11 cellular contexts compared by ENCODE assay signal in genomic region chr10:71981024-71981867, GRCh38. TPM values are rescaled to one million over a fixed set of nuclear protein-coding genes. Genes with fewer than 3 reads are reported as not detected.
A peak's percentile ranks its signal among the peaks of the same experiment; 100 is the strongest.
DNase-seq lines count a peak whose midpoint lies in the region; ATAC-seq, FAIRE-seq and TF ChIP-seq lines count a peak whose summit lies in the region.
"Had no signal": no experiment of that assay in that cellular context is flagged by ENCODE, and none has a peak within 500 bp of the region (broad histone marks: within the 10 kb centered on the region; RNA-seq: fewer than 3 reads in every experiment).

No MANE protein-coding gene starts in this region.

- H3K4me1 Mint-ChIP-seq in activated T-cell treated with anti-CD3 and anti-CD28 coated beads, Interleukin-2, amount 50 U/mL, for 4 hours (ENCODE audit: low read depth): peaks cover 9% of the 10 kb centered on the region

- no peak for TF ChIP-seq RAD21 in HepG2 (CRISPR knock-in tag; IDR thresholded peaks at IDR 0.05)

- CTCF ChIA-PET in HepG2 (lab: Yijun Ruan, JAX; ENCODE audit: low intra/inter-chr PET ratio, low total read pairs): interaction anchor here (0.8 kb wide), 1 partner anchor 67 kb away, joined by 3 read pairs; no protein-coding TSS in a partner anchor

- no TSS peak for BruUV-seq in HepG2 (replicated peaks; lab: Mats Ljungman, UMichigan)

- no peaks in the 10 kb centered on the region for H3K9me3 ChIP-seq in HepG2 (ENCODE audit: low read length)
- no peaks in the 10 kb centered on the region for H3K9me3 ChIP-seq in right lobe of liver
- no peaks in the 10 kb centered on the region for H3K9me3 ChIP-seq in neuron (ENCODE audit: low read length)
- H3K9me3 ChIP-seq: SJSA1 had no signal

- peak overlapping the region; percentile 66 for H3K4me2 ChIP-seq in HepG2 (ENCODE audit: low read depth, low read length)

- intact Hi-C loops in HepG2 (cut with micrococcal nuclease; ENCODE audit: unreplicated experiment) (loop anchor here (1.0 to 2.0 kb wide), 3 partner anchors 16 to 67 kb away; partner anchors contain the start of gene CHST3), right lobe of liver (cut with DNase I) (no loop called here)

- peaks cover 0 to 3% of the 10 kb centered on the region in 2 experiments; a peak in 2 of 5 replicates for H3K36me3 ChIP-seq in HepG2 (replicated peaks in 1 of 2; ENCODE audit: control insufficient read depth in 1 of 2, insufficient read depth in 2 of 2, low read length in 2 of 2)
- no peaks in the 10 kb centered on the region for H3K36me3 ChIP-seq in right lobe of liver
- H3K36me3 ChIP-seq in neuron (ENCODE audit: insufficient read depth, low read length): no peaks in the 10 kb centered on the region

- H3K36me3 Mint-ChIP-seq in activated T-cell treated with anti-CD3 and anti-CD28 coated beads, Interleukin-2, amount 50 U/mL, for 4 hours (ENCODE audit: insufficient read depth): no peaks in the 10 kb centered on the region

- H3K27ac ChIP-seq in HepG2 (ENCODE audit: extremely low read length, insufficient read depth, low read length): peak overlapping the region; percentile 73
- H3K27ac ChIP-seq in right lobe of liver: no peak overlapping the region
- no peak overlapping the region for H3K27ac ChIP-seq in foreskin keratinocyte
- H3K27ac ChIP-seq: SJSA1 had no signal

- DNase-seq in HepG2 (ENCODE audit: low spot score): peak; percentile 90
- no peak for DNase-seq in right lobe of liver
- no peak for DNase-seq in foreskin keratinocyte
- DNase-seq in activated T-cell treated with anti-CD3 and anti-CD28 coated beads, Interleukin-2, amount 50 U/mL, for 4 hours: no peak
- no peak for DNase-seq in OCI-M2 (lab: John Stamatoyannopoulos, UW; ENCODE audit: unreplicated experiment)
- DNase-seq: Kasumi-1 had no signal

- H3K9me3 Mint-ChIP-seq in activated T-cell treated with anti-CD3 and anti-CD28 coated beads, Interleukin-2, amount 50 U/mL, for 4 hours: no peaks in the 10 kb centered on the region

- H2AFZ ChIP-seq in HepG2 (ENCODE audit: low read length): no peak overlapping the region
- H2AFZ ChIP-seq in neuron (ENCODE audit: low read depth, low read length): peak overlapping the region; percentile 29

- H3K27me3 ChIP-seq in HepG2 (ENCODE audit: control insufficient read depth in 1 of 2, insufficient read depth in 2 of 2, low read length in 2 of 2) (no peaks in the 10 kb centered on the region), right lobe of liver (no peaks in the 10 kb centered on the region), foreskin keratinocyte (no peaks in the 10 kb centered on the region), neuron (ENCODE audit: insufficient read depth, low read length) (no peaks in the 10 kb centered on the region)
- H3K27me3 ChIP-seq: SJSA1 had no signal

- TF ChIP-seq CTCF in HepG2 (CRISPR knock-in tag; IDR thresholded peaks at IDR 0.05): 0 out of 2 replicates have a peak, but pooled peaks have one; percentile 15
- TF ChIP-seq CTCF in right lobe of liver (IDR thresholded peaks at IDR 0.05): no peak
- TF ChIP-seq CTCF in foreskin keratinocyte (conservative IDR thresholded peaks at IDR 0.05): no peak

- TF ChIP-seq EP300 in HepG2 (IDR thresholded peaks at IDR 0.05; ENCODE audit: low read depth in 2 of 2, low read length in 2 of 2) (peak in 1 of 2 experiments; percentile 61; a peak in 2 of 4 replicates), HepG2 (CRISPR knock-in tag; IDR thresholded peaks at IDR 0.05; ENCODE audit: borderline replicate concordance) (no peak; the same call in 1 of the 2 replicates)

- H3K27me3 Mint-ChIP-seq in activated T-cell treated with anti-CD3 and anti-CD28 coated beads, Interleukin-2, amount 50 U/mL, for 4 hours (ENCODE audit: low read depth): peaks cover 2% of the 10 kb centered on the region

- 43% methylated on average over 10 of the region's 14 CpGs for WGBS in HepG2 (ENCODE audit: low lambda C conversion rate)
- WGBS in right lobe of liver (ENCODE audit: insufficient coverage, low coverage, low lambda C conversion rate, missing lambda C conversion rate): 73% methylated on average over 4 of the region's 14 CpGs

- TF ChIP-seq POLR2A in HepG2 (IDR thresholded peaks at IDR 0.05; ENCODE audit: insufficient read depth in 1 of 2, low read depth in 2 of 2, low read length in 2 of 2): no peak
- no peak for TF ChIP-seq POLR2A in right lobe of liver (IDR thresholded peaks at IDR 0.05)

- no peaks in the 10 kb centered on the region for H4K20me1 ChIP-seq in HepG2 (ENCODE audit: insufficient read depth, low read length)

- peak overlapping the region; percentile 60 for H3K9ac ChIP-seq in HepG2 (ENCODE audit: insufficient read depth, low read depth, low read length)

- H3K4me3 Mint-ChIP-seq in activated T-cell treated with anti-CD3 and anti-CD28 coated beads, Interleukin-2, amount 50 U/mL, for 4 hours: no peak overlapping the region

- peak; percentile 75 for FAIRE-seq in HepG2 (lab: Jason Lieb, UNC)
- FAIRE-seq: GM12892 had no signal

- H3K4me3 ChIP-seq in HepG2 (replicated peaks in 1 of 3; ENCODE audit: insufficient read depth in 1 of 3, low read depth in 2 of 3, low read length in 3 of 3) (peak overlapping the region in 1 of 3 experiments; percentile 29; a peak in 2 of 6 replicates), right lobe of liver (no peak overlapping the region), neuron (ENCODE audit: low read length) (peak overlapping the region; percentile 28)
- H3K4me3 ChIP-seq: SJSA1 had no signal

- peaks cover 85% of the 10 kb centered on the region for H3K79me2 ChIP-seq in HepG2 (ENCODE audit: insufficient read depth, low read length)

- ATAC-seq in HepG2: peak; percentile 65
- no peak for ATAC-seq in right lobe of liver
- ATAC-seq in foreskin keratinocyte: peak; percentile 19
- no peak for ATAC-seq in activated T-cell treated with anti-CD3 and anti-CD28 coated beads, Interleukin-2, amount 50 U/mL, for 4 hours
- no peak for ATAC-seq in HG03565 (IDR thresholded peaks at IDR 0.05; ENCODE audit: unreplicated experiment)
- no peak for ATAC-seq in GM21786 (IDR thresholded peaks at IDR 0.05; ENCODE audit: unreplicated experiment)

- H3K4me1 ChIP-seq in HepG2 (ENCODE audit: insufficient read depth, low read length): peaks cover 100% of the 10 kb centered on the region
- H3K4me1 ChIP-seq in right lobe of liver: peaks cover 0 to 21% (median 10%) of the 10 kb centered on the region in 4 donors
- peaks cover 6% of the 10 kb centered on the region for H3K4me1 ChIP-seq in foreskin keratinocyte
- H3K4me1 ChIP-seq in neuron (ENCODE audit: insufficient read depth, low read length): peaks cover 46% of the 10 kb centered on the region

- POLR2A ChIA-PET in HepG2 (lab: Yijun Ruan, JAX): interaction anchor here (1.0 to 1.9 kb wide), 6 partner anchors 13 to 340 kb away, joined by 3 to 10 read pairs (median 6); partner anchors contain the start of gene CHST3

- in situ Hi-C loops in HepG2 (cut with HindIII; ENCODE audit: extremely low pct_ligation_motif_present, low pct_unique_long_range_greater_than_20kb): loop anchor here (5.0 kb wide), 1 partner anchor 51 kb away; no protein-coding TSS in a partner anchor

TF ChIP-seq in HepG2, 621 proteins besides CTCF, POLR2A, EP300 and RAD21 (continues in another document):
- TF ChIP-seq ZNF350 (CRISPR knock-in tag; IDR thresholded peaks at IDR 0.05; ENCODE audit: borderline replicate concordance, low read depth) (no peak), CREB1 (IDR thresholded peaks at IDR 0.05) (no peak), CREB1 (CRISPR knock-in tag; IDR thresholded peaks at IDR 0.05) (peak; percentile 34; the same call in 1 of the 2 replicates), PATZ1 (CRISPR knock-in tag; IDR thresholded peaks at IDR 0.05) (peak; percentile 99)

RNA-seq across cellular contexts. Expression of gene CHST3, which starts 17.1 kb away (rescaled TPM):
- 13.4 and 18.7 TPM in 2 replicates for total RNA-seq in HepG2 (2016; rRNA removed; fragmentation: Illumina TruSeq; extraction: Trizol)
- 1.8 and 1.9 TPM in 2 replicates for total RNA-seq in HepG2 (2016; cell fraction: cytosol; rRNA removed; fragmentation: Illumina TruSeq; extraction: Trizol; ENCODE audit: low read depth)
- total RNA-seq in HepG2 (2016; cell fraction: insoluble cytoplasmic fraction; rRNA removed; fragmentation: Illumina TruSeq; extraction: Trizol): 12.3 and 17.7 TPM in 2 replicates
- total RNA-seq in HepG2 (2016; cell fraction: membrane; rRNA removed; fragmentation: Illumina TruSeq; extraction: Trizol): 7.4 and 7.7 TPM in 2 replicates
- total RNA-seq in HepG2 (2016; cell fraction: nucleus; rRNA removed; fragmentation: Illumina TruSeq; extraction: Trizol): 18.2 and 22.8 TPM in 2 replicates
- polyA plus RNA-seq in HepG2 (2011; rRNA removed): 7.2 and 8.1 TPM in 2 replicates
- 6.1 and 6.3 TPM in 2 replicates for polyA plus RNA-seq in HepG2 (2011; cell fraction: cytosol; rRNA removed)
- polyA plus RNA-seq in HepG2 (2011; cell fraction: nucleus; rRNA removed): 9.2 and 10.1 TPM in 2 replicates
- 4.5 and 6.1 TPM in 2 replicates for polyA plus RNA-seq in HepG2 (2012)
- 1.2 and 1.3 TPM in 2 replicates for polyA plus RNA-seq in HepG2 (2016; cell fraction: cytosol; fragmentation: Illumina TruSeq; extraction: Trizol; ENCODE audit: low read depth)
- polyA plus RNA-seq in HepG2 (2016; cell fraction: insoluble cytoplasmic fraction; fragmentation: Illumina TruSeq; extraction: Trizol; ENCODE audit: low read depth): 8.1 and 9.2 TPM in 2 replicates
- polyA plus RNA-seq in HepG2 (2016; cell fraction: membrane; fragmentation: Illumina TruSeq; extraction: Trizol; ENCODE audit: low read depth): 2.9 and 3.3 TPM in 2 replicates
- 25.5 and 27.0 TPM in 2 replicates for polyA plus RNA-seq in HepG2 (2016; cell fraction: nucleus; fragmentation: Illumina TruSeq; extraction: Trizol; ENCODE audit: insufficient read depth, low read depth)
- polyA minus RNA-seq in HepG2 (2011; rRNA and poly(A)+ RNA removed; ENCODE audit: low replicate concordance): 22.4 and 23.3 TPM in 2 replicates
- polyA minus RNA-seq in HepG2 (2011; cell fraction: cytosol; rRNA and poly(A)+ RNA removed): 9.6 TPM in 2 replicates
- polyA minus RNA-seq in HepG2 (2011; cell fraction: nucleus; rRNA and poly(A)+ RNA removed): 9.7 and 10.7 TPM in 2 replicates
- total RNA-seq in right lobe of liver: 1 to 10 TPM in 5 of 6 experiments, under 1 TPM in 1; 0.81 to 2.5 (median 1.8) TPM
- total RNA-seq in foreskin keratinocyte: 23.0 and 23.9 TPM in 2 replicates
- 7.9 and 8.0 TPM in 2 replicates for polyA plus RNA-seq in foreskin keratinocyte
- total RNA-seq in activated T-cell treated with anti-CD3 and anti-CD28 coated beads, Interleukin-2, amount 50 U/mL, for 4 hours: 1 to 10 TPM in 2 of 3 donors, under 1 TPM in 1; 0.90 to 2.0 (median 1.1) TPM

Comparison
In these comparisons a context has a peak if more than half of its experiments do, and no peak if none do; other contexts are left out.
1. ATAC-seq: peak in HepG2 (single experiment) and foreskin keratinocyte (single experiment); none in right lobe of liver (0 of 4), activated T-cell treated with anti-CD3 and anti-CD28 coated beads, Interleukin-2, amount 50 U/mL, for 4 hours (0 of 2), HG03565 (single experiment) and GM21786 (single experiment).